ENCODE assay signal across 26 cellular contexts in the genomic region with DNA sequence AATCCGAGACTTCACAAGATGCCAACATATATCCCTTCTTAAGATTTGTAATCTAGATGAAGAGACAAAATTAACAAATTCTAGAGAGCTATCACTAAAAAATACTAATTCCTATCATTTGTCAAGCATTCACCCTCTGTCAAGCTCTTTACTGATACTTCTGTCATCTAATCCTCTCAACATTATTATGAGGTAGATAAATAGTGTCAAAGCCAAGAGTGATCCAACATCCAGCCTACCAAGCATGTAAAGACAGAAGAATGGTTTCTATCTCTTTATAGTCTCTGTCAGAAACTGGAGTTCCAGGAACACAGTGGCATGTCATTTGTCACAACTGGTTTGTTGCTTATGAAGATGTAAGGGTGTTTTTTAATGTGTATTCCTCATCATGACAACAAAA.
"Had no signal": no experiment of that assay in that cellular context is flagged by ENCODE, and none has a peak within 500 bp of the region (broad histone marks: within the 10 kb centered on the region; RNA-seq: fewer than 3 reads in every experiment).

No MANE protein-coding gene starts in this region.

- H3K4me1 ChIP-seq: ascending aorta had no signal

- H3K27me3 ChIP-seq: ascending aorta, cardiac muscle cell had no signal

- H3K9me3 ChIP-seq: ascending aorta had no signal

- H3K36me3 ChIP-seq: ascending aorta, cardiac muscle cell had no signal

- H3K27ac ChIP-seq: ascending aorta, cardiac muscle cell, VCaP had no signal

- H3K4me3 ChIP-seq: ascending aorta, cardiac muscle cell had no signal

- DNase-seq: activated B cell treated with CpG ODN at 0.5 μM for 24 hours; activated CD4-positive, alpha-beta memory T cell treated with anti-CD3 and anti-CD28 coated beads for 36 hours; activated CD4-positive, alpha-beta T cell treated with anti-CD3 and anti-CD28 coated beads for 4 hours; activated CD4-positive, alpha-beta T cell treated with anti-CD3 and anti-CD28 coated beads, Interleukin-2, amount 10 ng/mL, durations not matched to agents 24 days and 14 days; activated CD4-positive, alpha-beta T cell treated with anti-CD3 and anti-CD28 coated beads, Interleukin-2, amount 50 U/mL, for 1 hour; activated CD4-positive, alpha-beta T cell treated with anti-CD3 and anti-CD28 coated beads, Interleukin-2, amount 50 U/mL, for 4 hours; activated CD4-positive, CD25-positive, alpha-beta regulatory T cell treated with anti-CD3 and anti-CD28 coated beads, Interleukin-2, amount 50 U/mL, for 72 hours; activated CD8-positive, alpha-beta memory T cell treated with anti-CD3 and anti-CD28 coated beads, Interleukin-2, amount 50 U/mL, for 4 hours; activated CD8-positive, alpha-beta T cell treated with anti-CD3 and anti-CD28 coated beads for 36 hours; activated effector memory CD4-positive, alpha-beta T cell treated with anti-CD3 and anti-CD28 coated beads, Interleukin-2, amount 50 U/mL, for 16 hours; activated naive CD4-positive, alpha-beta T cell treated with anti-CD3 and anti-CD28 coated beads, Interleukin-2, amount 10 ng/mL, durations not matched to agents 7 days and 5 days; activated naive CD4-positive, alpha-beta T cell treated with Interleukin-2 at 50 U/mL for 16 hours; activated naive CD8-positive, alpha-beta T cell treated with anti-CD3 and anti-CD28 coated beads, Interleukin-2, amount 10 ng/mL, durations not matched to agents 7 days and 5 days; activated naive CD8-positive, alpha-beta T cell treated with anti-CD3 and anti-CD28 coated beads, Interleukin-2, amount 50 U/mL, for 24 hours; activated T-cell treated with anti-CD3 and anti-CD28 coated beads for 4 hours; activated T-cell treated with anti-CD3 and anti-CD28 coated beads, Interleukin-2, amount 50 U/mL, for 1 hour; activated T-cell treated with anti-CD3 and anti-CD28 coated beads, Interleukin-2, amount 50 U/mL, for 4 hours; activated T-cell treated with anti-CD3 and anti-CD28 coated beads, Interleukin-2, amount 50 U/mL, for 72 hours; amygdala; caudate nucleus; cerebellar nuclear complex; T-helper 2 cell; T-helper 9 cell had no signal
